Comparison of ENCODE assay signal across 7 cellular contexts in genomic region chr15:69777356-69777755, GRCh38.
"Had no signal": no experiment of that assay in that cellular context is flagged by ENCODE, and none has a peak within 500 bp of the region (broad histone marks: within the 10 kb centered on the region; RNA-seq: fewer than 3 reads in every experiment).

No MANE protein-coding gene starts in this region.

- H3K4me3 ChIP-seq: HAP-1, K562 had no signal

- ATAC-seq: HCT116, K562 had no signal

- H3K4me1 ChIP-seq: HAP-1 had no signal

- H3K36me3 ChIP-seq: HAP-1 had no signal

- DNase-seq: GOT3, H7, IMR-90, KG1 had no signal
